8 cellular contexts compared by ENCODE assay signal in the genomic region with DNA sequence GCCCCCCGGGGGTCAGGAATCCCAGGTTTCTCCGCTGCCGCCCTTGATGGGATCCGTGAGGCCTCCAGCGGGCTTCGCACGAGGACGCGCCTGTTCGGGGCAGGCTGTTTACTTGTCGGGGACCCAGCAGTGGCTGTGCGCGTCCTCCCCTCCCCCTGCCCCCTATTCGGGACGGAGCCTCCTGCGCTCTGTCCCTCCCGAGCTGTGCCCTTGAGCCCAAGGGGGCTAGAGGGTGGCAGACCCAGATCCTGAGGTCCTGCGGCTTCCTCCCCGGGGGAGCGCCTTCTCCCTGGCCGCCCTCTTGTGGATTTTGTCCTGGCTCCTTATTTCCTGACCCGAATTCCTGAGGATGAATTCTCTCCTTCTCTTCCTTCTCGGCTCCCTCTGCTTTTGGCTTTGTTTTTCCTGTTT. TPM values are rescaled to one million over a fixed set of nuclear protein-coding genes. Genes with fewer than 3 reads are reported as not detected.
DNase-seq lines count a peak whose midpoint lies in the region; ATAC-seq lines count a peak whose summit lies in the region.

No MANE protein-coding gene starts in this region.

- peaks cover 60% of the 10 kb centered on the region for H3K36me3 Mint-ChIP-seq in activated T-helper 17 cell treated with anti-CD3 and anti-CD28 coated beads, Interleukin-2, amount 50 U/mL, for 72 hours (ENCODE audit: low read depth)

- peaks cover 26% of the 10 kb centered on the region for H3K4me1 Mint-ChIP-seq in activated T-helper 17 cell treated with anti-CD3 and anti-CD28 coated beads, Interleukin-2, amount 50 U/mL, for 72 hours

- no peaks in the 10 kb centered on the region for H3K9me3 Mint-ChIP-seq in activated T-helper 17 cell treated with anti-CD3 and anti-CD28 coated beads, Interleukin-2, amount 50 U/mL, for 72 hours

- no peaks in the 10 kb centered on the region for H3K27me3 Mint-ChIP-seq in activated T-helper 17 cell treated with anti-CD3 and anti-CD28 coated beads, Interleukin-2, amount 50 U/mL, for 72 hours

- no peak for ATAC-seq in activated T-helper 17 cell treated with anti-CD3 and anti-CD28 coated beads, Interleukin-2, amount 50 U/mL, for 72 hours (replicated peaks)
- peak; percentile 26 to 36 for ATAC-seq in left cardiac atrium
- ATAC-seq in GM18907 (IDR thresholded peaks at IDR 0.05; ENCODE audit: unreplicated experiment) = no peak
- ATAC-seq in GM21529 (IDR thresholded peaks at IDR 0.05; ENCODE audit: unreplicated experiment) = no peak

- DNase-seq in activated CD4-positive, CD25-positive, alpha-beta regulatory T cell treated with anti-CD3 and anti-CD28 coated beads, Interleukin-2, amount 50 U/mL, for 72 hours = peak; percentile 37
- DNase-seq in activated CD4-positive, CD25-positive, alpha-beta regulatory T cell (lab: John Stamatoyannopoulos, UW) = no peak
- peak; percentile 45 for DNase-seq in left cardiac atrium
- DNase-seq in retina = peak; percentile 73
- no peak for DNase-seq in NAMALWA (ENCODE audit: low spot score)

- peak overlapping the region; percentile 86 for H3K4me3 Mint-ChIP-seq in activated T-helper 17 cell treated with anti-CD3 and anti-CD28 coated beads, Interleukin-2, amount 50 U/mL, for 72 hours

- intact Hi-C loops in left cardiac atrium (cut with DNase I) = no loop called here

- H3K27ac Mint-ChIP-seq in activated T-helper 17 cell treated with anti-CD3 and anti-CD28 coated beads, Interleukin-2, amount 50 U/mL, for 72 hours = peak overlapping the region; percentile 85

RNA-seq across cellular contexts. Expression of a gene that starts 38.4 kb away (rescaled TPM):
- total RNA-seq in activated T-helper 17 cell treated with anti-CD3 and anti-CD28 coated beads, Interleukin-2, amount 50 U/mL, for 72 hours = 100 to 1,000 TPM; 114 to 120 TPM
- total RNA-seq in left cardiac atrium = 1 to 10 TPM; 4.4 to 7.4 TPM

Comparison
In these comparisons a context has a peak if more than half of its experiments do, and no peak if none do; other contexts are left out.
1. DNase-seq: peak in activated CD4-positive, CD25-positive, alpha-beta regulatory T cell treated with anti-CD3 and anti-CD28 coated beads, Interleukin-2, amount 50 U/mL, for 72 hours (single experiment), left cardiac atrium (single experiment) and retina (single experiment); none in activated CD4-positive, CD25-positive, alpha-beta regulatory T cell (0 of 4) and NAMALWA (single experiment).
2. ATAC-seq: peak in left cardiac atrium (2 of 2); none in activated T-helper 17 cell treated with anti-CD3 and anti-CD28 coated beads, Interleukin-2, amount 50 U/mL, for 72 hours (single experiment), GM18907 (single experiment) and GM21529 (single experiment).
3. RNA of a gene that starts 38.4 kb away (total RNA-seq): 114 to 120 TPM in activated T-helper 17 cell treated with anti-CD3 and anti-CD28 coated beads, Interleukin-2, amount 50 U/mL, for 72 hours; 4.4 to 7.4 TPM in left cardiac atrium; every median in the first group is over 10 times any median in the second.